In genomic region chr7:78015574-78016260, GRCh38 we compare ENCODE assay signal across 24 cellular contexts.
"Had no signal": no experiment of that assay in that cellular context is flagged by ENCODE, and none has a peak within 500 bp of the region (broad histone marks: within the 10 kb centered on the region; RNA-seq: fewer than 3 reads in every experiment).

No MANE protein-coding gene starts in this region.

- H3K9me3 ChIP-seq: esophagus squamous epithelium, gastrocnemius medialis, neutrophil, pancreas, right lobe of liver, suprapubic skin, vagina had no signal

- H3K27ac ChIP-seq: esophagus squamous epithelium, gastrocnemius medialis, neutrophil, pancreas, right lobe of liver, suprapubic skin, vagina had no signal

- H3K27me3 ChIP-seq: esophagus squamous epithelium, gastrocnemius medialis, pancreas, right lobe of liver, suprapubic skin, vagina had no signal

- H3K4me3 Mint-ChIP-seq: effector memory CD8-positive, alpha-beta T cell; natural killer cell; neural crest cell; stimulated activated naive CD8-positive, alpha-beta T cell treated with anti-CD3 and anti-CD28 coated beads, Interleukin-15, amount 100 ng/mL, for 72 hours had no signal

- ATAC-seq: effector memory CD8-positive, alpha-beta T cell; gastrocnemius medialis; left lobe of liver; natural killer cell; pancreas; right lobe of liver; stimulated activated naive CD8-positive, alpha-beta T cell treated with anti-CD3 and anti-CD28 coated beads, Interleukin-15, amount 100 ng/mL, for 72 hours had no signal

- H3K27ac Mint-ChIP-seq: effector memory CD8-positive, alpha-beta T cell; natural killer cell; stimulated activated naive CD8-positive, alpha-beta T cell treated with anti-CD3 and anti-CD28 coated beads, Interleukin-15, amount 100 ng/mL, for 72 hours had no signal

- H3K36me3 Mint-ChIP-seq: natural killer cell had no signal

- H3K4me3 ChIP-seq: esophagus squamous epithelium, gastrocnemius medialis, pancreas, right lobe of liver, smooth muscle cell, suprapubic skin, vagina had no signal

- H3K36me3 ChIP-seq: esophagus squamous epithelium, gastrocnemius medialis, neutrophil, pancreas, right lobe of liver, suprapubic skin, vagina had no signal

- DNase-seq: cerebellar nuclear complex; cortex of kidney; effector memory CD8-positive, alpha-beta T cell; esophagus squamous epithelium; foreskin fibroblast; gastrocnemius medialis; natural killer cell; pancreas; right lobe of liver; stimulated activated CD4-positive, alpha-beta T cell treated with anti-CD3 and anti-CD28 coated beads, Interleukin-12 subunit alpha, Interleukin-12 subunit beta, amount 100 ng/mL, for 4 hours; stimulated activated CD4-positive, alpha-beta T cell treated with anti-CD3 and anti-CD28 coated beads, Interleukin-1b, Interleukin-23, amount 100 ng/mL, for 48 hours; stimulated activated CD4-positive, alpha-beta T cell treated with anti-CD3 and anti-CD28 coated beads, Interleukin-4, amount 100 ng/mL, for 1 hour; stimulated activated CD8-positive, alpha-beta memory T cell treated with anti-CD3 and anti-CD28 coated beads, Interleukin-4, amount 100 ng/mL, for 48 hours; stimulated activated naive CD4-positive, alpha-beta T cell; stimulated activated naive CD8-positive, alpha-beta T cell treated with anti-CD3 and anti-CD28 coated beads, Interleukin-15, amount 100 ng/mL, for 72 hours; trophoblast cell had no signal

- H3K4me2 ChIP-seq: smooth muscle cell had no signal

- FAIRE-seq: endometrium, keratinocyte, pancreas had no signal

- H3K9me3 Mint-ChIP-seq: effector memory CD8-positive, alpha-beta T cell; natural killer cell; neural crest cell; stimulated activated naive CD8-positive, alpha-beta T cell treated with anti-CD3 and anti-CD28 coated beads, Interleukin-15, amount 100 ng/mL, for 72 hours had no signal
